ENCODE assay signal across 23 cellular contexts in the genomic region with DNA sequence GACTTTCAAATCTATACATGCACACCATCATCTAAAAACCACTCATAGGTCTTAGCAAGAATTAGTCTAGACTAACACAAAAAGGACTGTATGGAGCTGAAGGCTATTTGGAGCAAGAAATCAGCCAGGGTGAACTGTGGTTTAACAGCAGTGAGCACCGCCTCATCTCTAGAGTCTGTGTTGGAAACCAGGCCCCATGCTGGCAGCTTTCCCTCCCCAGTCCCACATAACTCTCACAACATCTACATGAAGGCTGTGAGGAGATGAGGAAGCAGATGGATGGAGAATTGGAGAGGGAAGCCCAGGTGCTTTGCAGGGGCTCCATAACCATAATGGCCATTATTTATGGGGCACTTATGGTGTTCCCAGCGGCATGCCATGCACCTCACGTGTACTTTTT.
"Had no signal": no experiment of that assay in that cellular context is flagged by ENCODE, and none has a peak within 500 bp of the region (broad histone marks: within the 10 kb centered on the region; RNA-seq: fewer than 3 reads in every experiment).

No MANE protein-coding gene starts in this region.

- H3K27ac ChIP-seq: ascending aorta, body of pancreas, epithelial cell of prostate, foreskin keratinocyte, gastrocnemius medialis, heart left ventricle had no signal

- H3K27me3 ChIP-seq: ascending aorta, body of pancreas, foreskin keratinocyte had no signal

- H3K36me3 ChIP-seq: ascending aorta, gastrocnemius medialis, heart left ventricle had no signal

- DNase-seq: activated CD4-positive, alpha-beta memory T cell treated with anti-CD3 and anti-CD28 coated beads, Interleukin-2, amount 10 ng/mL, durations not matched to agents 7 days and 5 days; activated CD4-positive, alpha-beta T cell treated with anti-CD3 and anti-CD28 coated beads for 1 hour; activated CD4-positive, alpha-beta T cell treated with anti-CD3 and anti-CD28 coated beads for 4 hours; activated CD4-positive, alpha-beta T cell treated with anti-CD3 and anti-CD28 coated beads, Interleukin-2, amount 10 ng/mL, durations not matched to agents 7 days and 5 days; activated CD4-positive, alpha-beta T cell treated with anti-CD3 and anti-CD28 coated beads, Interleukin-2, amount 50 U/mL, for 4 hours; activated CD8-positive, alpha-beta memory T cell treated with anti-CD3 and anti-CD28 coated beads, Interleukin-2, amount 50 U/mL, for 48 hours; activated gamma-delta T cell; activated naive CD4-positive, alpha-beta T cell; activated naive CD4-positive, alpha-beta T cell treated with anti-CD3 and anti-CD28 coated beads, Interleukin-2, amount 10 ng/mL, durations not matched to agents 7 days and 5 days; activated naive CD8-positive, alpha-beta T cell treated with anti-CD3 and anti-CD28 coated beads, Interleukin-2, amount 10 ng/mL, durations not matched to agents 7 days and 5 days; activated T-cell treated with anti-CD3 and anti-CD28 coated beads for 4 hours; activated T-cell treated with anti-CD3 and anti-CD28 coated beads, Interleukin-2, amount 50 U/mL, for 24 hours; activated T-cell treated with anti-CD3 and anti-CD28 coated beads, Interleukin-2, amount 50 U/mL, for 72 hours; body of pancreas; caudate nucleus; effector CD8-positive, alpha-beta T cell; foreskin keratinocyte; gastrocnemius medialis; glutamatergic neuron; heart left ventricle; T-helper 2 cell had no signal

- H3K4me3 ChIP-seq: ascending aorta, body of pancreas, gastrocnemius medialis, heart left ventricle had no signal

- H3K9me3 ChIP-seq: ascending aorta, body of pancreas, gastrocnemius medialis, heart left ventricle had no signal

- H3K4me1 ChIP-seq: ascending aorta, body of pancreas, gastrocnemius medialis, heart left ventricle had no signal
